In the genomic region with DNA sequence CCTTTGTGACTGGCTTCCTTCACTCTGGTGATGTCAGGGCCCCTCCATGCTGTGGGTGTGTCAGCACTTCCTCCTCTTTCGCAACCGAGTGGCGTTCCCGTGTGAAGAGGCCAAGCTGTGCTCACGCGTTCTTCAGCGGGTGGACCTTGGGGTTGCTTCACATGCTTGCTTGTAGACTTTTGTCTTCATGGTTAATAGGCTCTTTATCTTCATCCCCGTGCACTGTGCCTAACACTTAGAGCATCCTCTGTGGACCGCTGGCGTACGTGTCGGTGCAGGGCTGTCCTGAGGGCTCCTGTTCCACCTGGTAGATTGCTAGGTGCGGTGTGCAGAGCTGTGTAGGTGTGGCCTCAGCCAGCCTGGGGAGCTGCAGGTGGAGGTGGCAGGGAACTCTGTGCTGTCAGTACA, we compare ENCODE assay signal across 10 cellular contexts.
DNase-seq lines count a peak whose midpoint lies in the region; FAIRE-seq and TF ChIP-seq lines count a peak whose summit lies in the region.
"Had no signal": no experiment of that assay in that cellular context is flagged by ENCODE, and none has a peak within 500 bp of the region (broad histone marks: within the 10 kb centered on the region; RNA-seq: fewer than 3 reads in every experiment).

No MANE protein-coding gene starts in this region.

- no peak for TF ChIP-seq POLR2A in GM12892 (IDR thresholded peaks at IDR 0.05; ENCODE audit: low read depth, low read length)

- H3K18ac ChIP-seq in trophoblast cell (ENCODE audit: low read length): no peak overlapping the region

- H2AFZ ChIP-seq in trophoblast cell (ENCODE audit: insufficient read depth, low read length, poor library complexity): no peak overlapping the region
- H2AFZ ChIP-seq in PC-9: no peak overlapping the region

- H3K4me1 ChIP-seq in endodermal cell (ENCODE audit: control insufficient read depth, insufficient read depth, low read length) (no peaks in the 10 kb centered on the region), trophoblast cell (ENCODE audit: control insufficient read depth in 1 of 2, insufficient read depth in 2 of 2, low read length in 2 of 2) (no peaks in the 10 kb centered on the region), PC-9 (replicated peaks; ENCODE audit: insufficient read depth) (no peaks in the 10 kb centered on the region)

- no peaks in the 10 kb centered on the region for H3K27me3 Mint-ChIP-seq in endodermal cell (ENCODE audit: insufficient read depth)

- no peak overlapping the region for H3K14ac ChIP-seq in trophoblast cell (ENCODE audit: low read length)

- no peak overlapping the region for H2AK5ac ChIP-seq in trophoblast cell (ENCODE audit: low read length)

- no peaks in the 10 kb centered on the region for H4K20me1 ChIP-seq in PC-9 (ENCODE audit: insufficient read depth)

- TF ChIP-seq CTCF in endodermal cell (conservative IDR thresholded peaks at IDR 0.05) (no peak), PC-9 (conservative IDR thresholded peaks at IDR 0.05) (no peak)

- H3K27me3 ChIP-seq in endodermal cell (ENCODE audit: control insufficient read depth, insufficient read depth, low read length, poor library complexity, severe bottlenecking) (no peaks in the 10 kb centered on the region), trophoblast cell (ENCODE audit: insufficient read depth, low read length) (no peaks in the 10 kb centered on the region), PC-9 (ENCODE audit: insufficient read depth, low read depth) (peaks cover 34% of the 10 kb centered on the region)

- peaks cover 24% of the 10 kb centered on the region for H3K9me3 Mint-ChIP-seq in endodermal cell

- no peak for FAIRE-seq in GM12892 (lab: Jason Lieb, UNC)
- FAIRE-seq: endothelial cell of umbilical vein had no signal

- H3K4me1 Mint-ChIP-seq in endodermal cell: no peaks in the 10 kb centered on the region

- peak; percentile 97 for DNase-seq in CD1c-positive myeloid dendritic cell (ENCODE audit: extremely low spot score)
- peak; percentile 55 for DNase-seq in HT1080 (ENCODE audit: low read depth)
- no peak for DNase-seq in endodermal cell
- DNase-seq in trophoblast cell: peak; percentile 51 to 60
- no peak for DNase-seq in GM12892 (ENCODE audit: insufficient read length)
- no peak for DNase-seq in NCI-H2029 treated with DMSO at 0.1 percent for 48 hours (lab: John Stamatoyannopoulos, UW)
- no peak for DNase-seq in PC-9
- DNase-seq: NCI-H1105, NCI-H82 had no signal

- intact Hi-C loops in PC-9 (cut with micrococcal nuclease; ENCODE audit: unreplicated experiment): no loop called here

- no peaks in the 10 kb centered on the region for H3K36me3 ChIP-seq in endodermal cell (ENCODE audit: control insufficient read depth, insufficient read depth, low read length)
- no peaks in the 10 kb centered on the region for H3K36me3 ChIP-seq in trophoblast cell (ENCODE audit: control insufficient read depth in 1 of 2, insufficient read depth in 2 of 2, low read length in 2 of 2)
- no peaks in the 10 kb centered on the region for H3K36me3 ChIP-seq in PC-9 (ENCODE audit: low read depth)

- H2BK120ac ChIP-seq in trophoblast cell (ENCODE audit: insufficient read depth, low read length, poor library complexity): no peak overlapping the region

- POLR2A ChIA-PET in PC-9 (lab: Charles Lee; ENCODE audit: unreplicated experiment): no interaction called here

- CTCF ChIA-PET in PC-9 (lab: Charles Lee): no interaction called here

- H4K8ac ChIP-seq in trophoblast cell (ENCODE audit: low read depth, low read length): no peak overlapping the region

- H2BK12ac ChIP-seq in trophoblast cell (ENCODE audit: low read length): no peak overlapping the region

- H3K9me3 ChIP-seq in endodermal cell (ENCODE audit: control insufficient read depth, low read length) (peaks cover 83% of the 10 kb centered on the region), trophoblast cell (ENCODE audit: insufficient read depth, low read depth, low read length) (peaks cover 28% of the 10 kb centered on the region), PC-9 (ENCODE audit: insufficient read depth, low read depth) (no peaks in the 10 kb centered on the region)

- peaks cover 2% of the 10 kb centered on the region for H3K36me3 Mint-ChIP-seq in endodermal cell (ENCODE audit: low read depth)

- no peak overlapping the region for H2BK5ac ChIP-seq in trophoblast cell (ENCODE audit: low read depth, low read length, poor library complexity)

- H3K4ac ChIP-seq in trophoblast cell (ENCODE audit: low read depth, low read length): no peak overlapping the region

- H3K79me2 ChIP-seq in trophoblast cell (ENCODE audit: control insufficient read depth, insufficient read depth, low read length, poor library complexity) (no peaks in the 10 kb centered on the region), PC-9 (ENCODE audit: low read depth) (no peaks in the 10 kb centered on the region)

- H3K27ac ChIP-seq in endodermal cell (ENCODE audit: low read depth, low read length): no peak overlapping the region
- no peak overlapping the region for H3K27ac ChIP-seq in trophoblast cell (ENCODE audit: low read depth, low read length)
- H3K27ac ChIP-seq in PC-9: no peak overlapping the region

- no peaks in the 10 kb centered on the region for H3F3A ChIP-seq in PC-9 (ENCODE audit: insufficient read depth, low read depth)

- no peak overlapping the region for H4K91ac ChIP-seq in trophoblast cell (ENCODE audit: low read depth, low read length)

- H3K9me2 ChIP-seq in PC-9 (ENCODE audit: insufficient read depth): no peaks in the 10 kb centered on the region

- H3K9ac ChIP-seq in endodermal cell (ENCODE audit: extremely low read depth, low read length, poor library complexity, severe bottlenecking) (no peak overlapping the region), trophoblast cell (ENCODE audit: low read length) (no peak overlapping the region)

- 86 to 90% methylated on average over 13 of the region's 13 CpGs for WGBS in endodermal cell (ENCODE audit: insufficient coverage in 1 of 2, insufficient read length in 1 of 2), 2 experiments
- WGBS in trophoblast cell (ENCODE audit: extremely low coverage, insufficient coverage, insufficient read length): no CpG with 5 or more reads among the region's 13 CpGs

- no TSS peak for BruUV-seq in PC-9 (replicated peaks; lab: Mats Ljungman, UMichigan)

- H3K4me3 ChIP-seq in endodermal cell (ENCODE audit: low read length) (peak overlapping the region; percentile 49), trophoblast cell (ENCODE audit: low read depth, low read length) (no peak overlapping the region), PC-9 (no peak overlapping the region)

- H3K23ac ChIP-seq in trophoblast cell (ENCODE audit: low read length): no peak overlapping the region

- H3K79me1 ChIP-seq in trophoblast cell (ENCODE audit: low read length): no peaks in the 10 kb centered on the region

- H3K4me3 Mint-ChIP-seq in endodermal cell: no peak overlapping the region

- H3K4me2 ChIP-seq in trophoblast cell (ENCODE audit: low read length) (no peak overlapping the region), PC-9 (no peak overlapping the region)

- H4K12ac ChIP-seq in trophoblast cell (ENCODE audit: low read depth, low read length): no peak overlapping the region

- no peak overlapping the region for H3K27ac Mint-ChIP-seq in endodermal cell

Comparison
In these comparisons a context has a peak if more than half of its experiments do, and no peak if none do; other contexts are left out.
1. DNase-seq: peak in CD1c-positive myeloid dendritic cell (single experiment), HT1080 (single experiment) and trophoblast cell (2 of 2); none in endodermal cell (single experiment), GM12892 (single experiment), NCI-H2029 treated with DMSO at 0.1 percent for 48 hours (single experiment) and PC-9 (0 of 2).